14 cellular contexts compared by ENCODE assay signal in the genomic region with DNA sequence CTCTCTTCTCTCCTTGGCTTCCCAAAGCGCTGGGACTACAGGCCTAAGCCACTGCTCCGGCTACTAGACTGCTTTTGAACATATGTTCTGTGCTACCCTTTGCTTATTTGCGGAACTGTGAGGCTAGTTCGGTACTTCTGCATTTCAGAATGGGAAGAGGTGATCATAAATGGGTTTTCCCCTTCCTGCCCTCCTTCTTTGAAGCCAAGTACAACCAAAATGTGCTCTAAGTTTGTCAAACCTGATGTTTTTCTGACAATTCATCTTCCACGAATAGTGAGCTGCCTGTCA. TPM values are rescaled to one million over a fixed set of nuclear protein-coding genes. Genes with fewer than 3 reads are reported as not detected.
DNase-seq lines count a peak whose midpoint lies in the region; ATAC-seq and TF ChIP-seq lines count a peak whose summit lies in the region.
"Had no signal": no experiment of that assay in that cellular context is flagged by ENCODE, and none has a peak within 500 bp of the region (broad histone marks: within the 10 kb centered on the region; RNA-seq: fewer than 3 reads in every experiment).

No MANE protein-coding gene starts in this region.

- H3K9ac ChIP-seq in OCI-LY3 (ENCODE audit: low read length): peak overlapping the region; percentile 45; the same call in 1 of the 2 replicates

- H3K36me3 Mint-ChIP-seq in natural killer cell: no peaks in the 10 kb centered on the region
- no peaks in the 10 kb centered on the region for H3K36me3 Mint-ChIP-seq in natural killer cell treated with Interleukin-12 subunit alpha and Interleukin-12 subunit beta and Interleukin-15 and Interleukin-18, amount 100 ng/mL, for 72 hours

- H3K27me3 Mint-ChIP-seq in natural killer cell (ENCODE audit: low read depth in 2 of 2): no peaks in the 10 kb centered on the region
- no peaks in the 10 kb centered on the region for H3K27me3 Mint-ChIP-seq in natural killer cell treated with Interleukin-12 subunit alpha and Interleukin-12 subunit beta and Interleukin-15 and Interleukin-18, amount 100 ng/mL, for 72 hours

- no peak for TF ChIP-seq CTCF in natural killer cell (IDR thresholded peaks at IDR 0.05)
- no peak for TF ChIP-seq CTCF in OCI-LY3 (IDR thresholded peaks at IDR 0.05; ENCODE audit: low read depth, low read length)
- no peak for TF ChIP-seq CTCF in upper lobe of right lung (IDR thresholded peaks at IDR 0.05)

- H3K4me3 Mint-ChIP-seq in natural killer cell: peak overlapping the region; percentile 98
- H3K4me3 Mint-ChIP-seq in natural killer cell treated with Interleukin-12 subunit alpha and Interleukin-12 subunit beta and Interleukin-15 and Interleukin-18, amount 100 ng/mL, for 72 hours: no peak overlapping the region

- H3K9me3 Mint-ChIP-seq in natural killer cell: no peaks in the 10 kb centered on the region
- H3K9me3 Mint-ChIP-seq in natural killer cell treated with Interleukin-12 subunit alpha and Interleukin-12 subunit beta and Interleukin-15 and Interleukin-18, amount 100 ng/mL, for 72 hours: no peaks in the 10 kb centered on the region

- peak overlapping the region; percentile 88 for H3K27ac ChIP-seq in OCI-LY3 (ENCODE audit: low read length)
- H3K27ac ChIP-seq in upper lobe of right lung: peak overlapping the region; percentile 11
- H3K27ac ChIP-seq: ascending aorta had no signal

- H3K9me3 ChIP-seq in OCI-LY3 (ENCODE audit: insufficient read depth, low read length) (no peaks in the 10 kb centered on the region), upper lobe of right lung (no peaks in the 10 kb centered on the region)
- H3K9me3 ChIP-seq: ascending aorta, MG63 had no signal

- 0 out of 2 replicates have a peak, but pooled peaks cover 6% of the 10 kb centered on the region for H4K20me1 ChIP-seq in OCI-LY3 (ENCODE audit: insufficient read depth, low read length)

- ATAC-seq in natural killer cell (no peak), upper lobe of right lung (no peak), GM19463 (IDR thresholded peaks at IDR 0.05; ENCODE audit: unreplicated experiment) (no peak), GM21526 (IDR thresholded peaks at IDR 0.05; ENCODE audit: low FRiP score, unreplicated experiment) (no peak), GM21515 (IDR thresholded peaks at IDR 0.05; ENCODE audit: unreplicated experiment) (no peak)
- ATAC-seq in natural killer cell treated with Interleukin-12 subunit alpha and Interleukin-12 subunit beta and Interleukin-15 and Interleukin-18, amount 100 ng/mL, for 72 hours: no peak

- peaks cover 13 to 33% of the 10 kb centered on the region in 2 donors for H3K4me1 Mint-ChIP-seq in natural killer cell
- peaks cover 19 to 20% of the 10 kb centered on the region in 2 donors for H3K4me1 Mint-ChIP-seq in natural killer cell treated with Interleukin-12 subunit alpha and Interleukin-12 subunit beta and Interleukin-15 and Interleukin-18, amount 100 ng/mL, for 72 hours (ENCODE audit: low read depth in 2 of 2)

- H3K4me1 ChIP-seq in OCI-LY3 (ENCODE audit: low read length) (peaks cover 36% of the 10 kb centered on the region), upper lobe of right lung (peaks cover 15% of the 10 kb centered on the region)

- H3K4me2 ChIP-seq in OCI-LY3 (ENCODE audit: low read length): peak overlapping the region; percentile 87

- peaks cover 36% of the 10 kb centered on the region for H3K79me2 ChIP-seq in OCI-LY3 (ENCODE audit: low read length)

- H2AFZ ChIP-seq in OCI-LY3 (ENCODE audit: low read depth, low read length): 0 out of 2 replicates have a peak overlapping the region, but pooled peaks have one; percentile 25

- H3K36me3 ChIP-seq in OCI-LY3 (replicated peaks; ENCODE audit: low read depth, low read length): no peaks in the 10 kb centered on the region
- no peaks in the 10 kb centered on the region for H3K36me3 ChIP-seq in upper lobe of right lung
- H3K36me3 ChIP-seq: ascending aorta had no signal

- H3K27ac Mint-ChIP-seq in natural killer cell: peak overlapping the region; percentile 97 to 99
- peak overlapping the region in 1 of 2 donors; percentile 33 for H3K27ac Mint-ChIP-seq in natural killer cell treated with Interleukin-12 subunit alpha and Interleukin-12 subunit beta and Interleukin-15 and Interleukin-18, amount 100 ng/mL, for 72 hours

- peak overlapping the region; percentile 45 for H3K4me3 ChIP-seq in OCI-LY3 (ENCODE audit: low read length)
- no peak overlapping the region for H3K4me3 ChIP-seq in upper lobe of right lung
- H3K4me3 ChIP-seq: MG63 had no signal

- no peak for DNase-seq in natural killer cell
- no peak for DNase-seq in natural killer cell treated with Interleukin-12 subunit alpha and Interleukin-12 subunit beta and Interleukin-15 and Interleukin-18, amount 100 ng/mL, for 72 hours (ENCODE audit: low spot score)
- DNase-seq in germinal center (ENCODE audit: low spot score): peak; percentile 24
- DNase-seq in upper lobe of right lung: no peak
- DNase-seq: activated T-cell treated with anti-CD3 and anti-CD28 coated beads for 4 hours, DMS79 treated with DMSO at 0.1 percent for 48 hours, foreskin fibroblast, MG63, NCI-H226 had no signal

- no peaks in the 10 kb centered on the region for H3K27me3 ChIP-seq in OCI-LY3 (ENCODE audit: low read depth, low read length)
- no peaks in the 10 kb centered on the region for H3K27me3 ChIP-seq in upper lobe of right lung
- H3K27me3 ChIP-seq: ascending aorta, MG63 had no signal

- intact Hi-C loops in natural killer cell (cut with micrococcal nuclease): loop anchor here (10.0 kb wide), 1 partner anchor 1333 kb away; a partner anchor contains a TSS
- intact Hi-C loops in upper lobe of right lung (cut with DNase I): no loop called here

RNA-seq across cellular contexts. Expression of a gene that starts 1.7 kb away (rescaled TPM):
- total RNA-seq in natural killer cell: 10 to 100 TPM; 40.5 to 43.4 (median 42.8) TPM
- 10 to 100 TPM; 20.7 to 29.6 TPM for total RNA-seq in natural killer cell treated with Interleukin-12 subunit alpha and Interleukin-12 subunit beta and Interleukin-15 and Interleukin-18, amount 100 ng/mL, for 72 hours
- total RNA-seq in upper lobe of right lung: 15.4 TPM

RNA-seq across cellular contexts. Expression of a gene that starts 9.9 kb away (rescaled TPM):
- total RNA-seq in natural killer cell (10 to 100 TPM; 28.0 to 33.8 (median 31.6) TPM), upper lobe of right lung (25.8 TPM)
- total RNA-seq in natural killer cell treated with Interleukin-12 subunit alpha and Interleukin-12 subunit beta and Interleukin-15 and Interleukin-18, amount 100 ng/mL, for 72 hours: 100 to 1,000 TPM in 1 of 2 donors, 10 to 100 TPM in 1; 91.2 to 158 TPM
